In genomic region chr1:29646161-29646775, GRCh38 we compare ENCODE assay signal across 1 cellular context.
TF ChIP-seq lines count a peak whose summit lies in the region.

No MANE protein-coding gene starts in this region.

TF ChIP-seq in H1, 55 proteins besides CTCF, POLR2A, EP300 and RAD21:
- TF ChIP-seq SIX5 (IDR thresholded peaks at IDR 0.05; ENCODE audit: low read depth, low read length) (no peak), NANOG (IDR thresholded peaks at IDR 0.05; ENCODE audit: insufficient read depth, low read depth, low read length, poor library complexity, severe bottlenecking) (no peak), TAF1 (IDR thresholded peaks at IDR 0.05; ENCODE audit: low read depth, low read length) (no peak), NRF1 (IDR thresholded peaks at IDR 0.05; ENCODE audit: low read depth, low read length) (no peak), HDAC6 (IDR thresholded peaks at IDR 0.05; ENCODE audit: low read depth, low read length) (no peak), CREB1 (IDR thresholded peaks at IDR 0.05) (no peak), YY1 (IDR thresholded peaks at IDR 0.05; ENCODE audit: low read depth, low read length) (no peak)
